ENCODE assay signal across 11 cellular contexts in genomic region chr13:100828226-100828625, GRCh38.
DNase-seq lines count a peak whose midpoint lies in the region; ATAC-seq and TF ChIP-seq lines count a peak whose summit lies in the region.
"Had no signal": no experiment of that assay in that cellular context is flagged by ENCODE, and none has a peak within 500 bp of the region (broad histone marks: within the 10 kb centered on the region; RNA-seq: fewer than 3 reads in every experiment).

No MANE protein-coding gene starts in this region.

- H3K23ac ChIP-seq in neuronal stem cell (ENCODE audit: low read depth, low read length, poor library complexity) = no peak overlapping the region

- H3K27me3 ChIP-seq in neuronal stem cell (ENCODE audit: control insufficient read depth in 3 of 3, insufficient read depth in 3 of 3, low read depth in 1 of 3, low read length in 3 of 3) = no peaks in the 10 kb centered on the region
- H3K27me3 ChIP-seq: vagina had no signal

- H3K36me3 ChIP-seq in neuronal stem cell (replicated peaks in 1 of 2; ENCODE audit: control insufficient read depth in 2 of 2, insufficient read depth in 2 of 2, low read length in 2 of 2) = no peaks in the 10 kb centered on the region
- H3K36me3 ChIP-seq: vagina had no signal

- no peak overlapping the region for H3K18ac ChIP-seq in neuronal stem cell (ENCODE audit: low read length)

- no peak overlapping the region for H3K4me2 ChIP-seq in neuronal stem cell (ENCODE audit: insufficient read depth, low read length, poor library complexity, severe bottlenecking)

- CTCF ChIA-PET in HEK293T (lab: Yijun Ruan, JAX) = no interaction called here

- DNase-seq in HEK293T (ENCODE audit: extremely low spot score) = peak; percentile 8
- peak; percentile 70 for DNase-seq in NCI-H82 (lab: John Stamatoyannopoulos, UW)
- no peak for DNase-seq in epithelial cell of proximal tubule (ENCODE audit: low read depth)
- no peak for DNase-seq in neuronal stem cell (ENCODE audit: low spot score)
- DNase-seq in HuH-7.5 (ENCODE audit: low spot score) = no peak
- DNase-seq: activated CD4-positive, alpha-beta T cell treated with anti-CD3 and anti-CD28 coated beads, Interleukin-2, amount 50 U/mL, for 1 hour; naive thymus-derived CD8-positive, alpha-beta T cell had no signal

- H2BK15ac ChIP-seq in neuronal stem cell (ENCODE audit: low read length) = no peak overlapping the region

- no peak for ATAC-seq in GM21528 (IDR thresholded peaks at IDR 0.05; ENCODE audit: low FRiP score, unreplicated experiment)
- no peak for ATAC-seq in HG02763 (IDR thresholded peaks at IDR 0.05; ENCODE audit: unreplicated experiment)
- ATAC-seq in GM18909 (IDR thresholded peaks at IDR 0.05; ENCODE audit: poor library complexity, unreplicated experiment) = no peak
- ATAC-seq: naive thymus-derived CD8-positive, alpha-beta T cell had no signal

- no peak overlapping the region for H2BK120ac ChIP-seq in neuronal stem cell (ENCODE audit: low read depth, low read length)

- POLR2A ChIA-PET in HEK293T (lab: Yijun Ruan, JAX) = no interaction called here

- no peak overlapping the region for H2BK5ac ChIP-seq in neuronal stem cell (ENCODE audit: low read length)

- no peaks in the 10 kb centered on the region for H3K9me3 ChIP-seq in neuronal stem cell (replicated peaks in 1 of 2; ENCODE audit: control insufficient read depth in 2 of 2, insufficient read depth in 1 of 2, low read depth in 1 of 2, low read length in 2 of 2)
- H3K9me3 ChIP-seq: vagina had no signal

- no peak overlapping the region for H3K14ac ChIP-seq in neuronal stem cell (ENCODE audit: low read length)

- no peaks in the 10 kb centered on the region for H3K4me1 ChIP-seq in neuronal stem cell (ENCODE audit: control insufficient read depth in 2 of 2, insufficient read depth in 1 of 2, low read depth in 1 of 2, low read length in 2 of 2)
- H3K4me1 ChIP-seq: vagina had no signal

- H4K91ac ChIP-seq in neuronal stem cell (ENCODE audit: low read depth, low read length, poor library complexity) = no peak overlapping the region

- H3K9ac ChIP-seq in neuronal stem cell (ENCODE audit: low read depth, low read length, poor library complexity) = no peak overlapping the region

- H3K27ac ChIP-seq in neuronal stem cell (replicated peaks; ENCODE audit: low read length) = no peak overlapping the region
- H3K27ac ChIP-seq: vagina had no signal

- H2AFZ ChIP-seq in neuronal stem cell (ENCODE audit: low read length) = peak overlapping the region; percentile 39

- no peaks in the 10 kb centered on the region for H3K79me1 ChIP-seq in neuronal stem cell (ENCODE audit: low read depth, low read length)

- H4K8ac ChIP-seq in neuronal stem cell (ENCODE audit: low read depth, low read length) = no peak overlapping the region

- H2BK12ac ChIP-seq in neuronal stem cell (ENCODE audit: low read length) = no peak overlapping the region

- H3K4me3 ChIP-seq in epithelial cell of proximal tubule (ENCODE audit: low read depth, low read length) (no peak overlapping the region), neuronal stem cell (ENCODE audit: low read length in 2 of 2) (no peak overlapping the region)
- H3K4me3 ChIP-seq: vagina had no signal

- H2AK5ac ChIP-seq in neuronal stem cell (ENCODE audit: low read depth, low read length) = no peak overlapping the region

- TF ChIP-seq CTCF in epithelial cell of proximal tubule (conservative IDR thresholded peaks at IDR 0.05; ENCODE audit: low read depth, low read length) = peak; percentile 23

- no CpG with 5 or more reads among the region's 5 CpGs for WGBS in neuronal stem cell (ENCODE audit: extremely low coverage in 2 of 2, insufficient read length in 2 of 2, insufficient replicate concordance in 1 of 2), 2 donors

- no peak overlapping the region for H3K4ac ChIP-seq in neuronal stem cell (ENCODE audit: low read length)

TF ChIP-seq in HEK293T, 16 proteins besides CTCF, POLR2A, EP300 and RAD21:
- no peak for TF ChIP-seq HDGF (IDR thresholded peaks at IDR 0.05; ENCODE audit: borderline replicate concordance)
- no peak for TF ChIP-seq SP1 (IDR thresholded peaks at IDR 0.05)
- no peak for TF ChIP-seq NFRKB (IDR thresholded peaks at IDR 0.05)
- no peak for TF ChIP-seq LEF1 (IDR thresholded peaks at IDR 0.05; ENCODE audit: borderline replicate concordance)
- TF ChIP-seq ARNT (IDR thresholded peaks at IDR 0.05) = no peak
- no peak for TF ChIP-seq L3MBTL2 (conservative IDR thresholded peaks at IDR 0.05)
- TF ChIP-seq TARDBP (IDR thresholded peaks at IDR 0.05) = no peak
- no peak for TF ChIP-seq SUZ12 (IDR thresholded peaks at IDR 0.05)
- no peak for TF ChIP-seq PKNOX1 (IDR thresholded peaks at IDR 0.05)
- no peak for TF ChIP-seq ELF4 (IDR thresholded peaks at IDR 0.05)
- no peak for TF ChIP-seq BHLHE40 (IDR thresholded peaks at IDR 0.05; ENCODE audit: borderline replicate concordance)
- TF ChIP-seq FOXA1 (IDR thresholded peaks at IDR 0.05) = no peak
- TF ChIP-seq FOXM1 (IDR thresholded peaks at IDR 0.05; ENCODE audit: borderline replicate concordance) = no peak
- no peak for TF ChIP-seq CTBP1 (IDR thresholded peaks at IDR 0.05; ENCODE audit: borderline replicate concordance)
- TF ChIP-seq ZNF384 (IDR thresholded peaks at IDR 0.05) = no peak
- no peak for TF ChIP-seq FOXK2 (IDR thresholded peaks at IDR 0.05)

Comparison
In these comparisons a context has a peak if more than half of its experiments do, and no peak if none do; other contexts are left out.
1. DNase-seq: peak in HEK293T (single experiment) and NCI-H82 (single experiment); none in epithelial cell of proximal tubule (single experiment), neuronal stem cell (single experiment) and HuH-7.5 (single experiment).